In genomic region chr5:88805151-88805784, GRCh38 we compare ENCODE assay signal across 11 cellular contexts.
DNase-seq lines count a peak whose midpoint lies in the region; ATAC-seq and TF ChIP-seq lines count a peak whose summit lies in the region.
"Had no signal": no experiment of that assay in that cellular context is flagged by ENCODE, and none has a peak within 500 bp of the region (broad histone marks: within the 10 kb centered on the region; RNA-seq: fewer than 3 reads in every experiment).

No MANE protein-coding gene starts in this region.

- ATAC-seq in GM18907 (IDR thresholded peaks at IDR 0.05; ENCODE audit: unreplicated experiment) (peak; percentile 64), GM21786 (IDR thresholded peaks at IDR 0.05; ENCODE audit: unreplicated experiment) (peak; percentile 71), HG03442 (IDR thresholded peaks at IDR 0.05; ENCODE audit: unreplicated experiment) (peak; percentile 45), psoas muscle (peak in 2 of 4 donors; percentile 4 to 19)
- ATAC-seq: naive thymus-derived CD4-positive, alpha-beta T cell had no signal

- H3K27me3 ChIP-seq in psoas muscle (ENCODE audit: insufficient read depth in 3 of 3, low read length in 2 of 3) (no peaks in the 10 kb centered on the region), ovary (no peaks in the 10 kb centered on the region)

- WGBS in psoas muscle, 3 donors, result 36 to 56% (median 54%) methylated on average over 3 of the region's 3 CpGs
- whole genome bisulfite sequencing in ovary, 3 donors, result 51 to 72% (median 63%) methylated on average over 3 of the region's 3 CpGs

- TF ChIP-seq POLR2A in ovary (IDR thresholded peaks at IDR 0.05), result no peak

- TF ChIP-seq CTCF in psoas muscle (IDR thresholded peaks at IDR 0.05) (no peak), ovary (IDR thresholded peaks at IDR 0.05) (no peak)

- no peak overlapping the region for H3K4me3 ChIP-seq in psoas muscle
- no peak overlapping the region for H3K4me3 ChIP-seq in ovary

- TF ChIP-seq EP300 in ovary (IDR thresholded peaks at IDR 0.05), result no peak

- H3K36me3 ChIP-seq in psoas muscle (ENCODE audit: insufficient read depth in 1 of 2, low read depth in 1 of 2), result peaks cover 3 to 50% of the 10 kb centered on the region in 2 donors
- no peaks in the 10 kb centered on the region for H3K36me3 ChIP-seq in ovary

- intact Hi-C loops in psoas muscle (cut with DNase I) (no loop called here), ovary (cut with DNase I) (no loop called here)

- H3K9me3 ChIP-seq in psoas muscle (no peaks in the 10 kb centered on the region), ovary (no peaks in the 10 kb centered on the region)

- DNase-seq in psoas muscle (no peak), ovary (no peak), iPS-NIHi11 (ENCODE audit: low spot score) (no peak), NCI-H1092 (lab: John Stamatoyannopoulos, UW) (no peak)
- DNase-seq: activated CD4-positive, alpha-beta T cell treated with anti-CD3 and anti-CD28 coated beads, Interleukin-2, amount 50 U/mL, for 1 hour; CD8-positive, alpha-beta memory T cell; naive thymus-derived CD4-positive, alpha-beta T cell; NCI-H2171 had no signal

- H3K4me1 ChIP-seq in psoas muscle, result peaks cover 16% of the 10 kb centered on the region
- peaks cover 2% of the 10 kb centered on the region for H3K4me1 ChIP-seq in ovary (ENCODE audit: insufficient read depth)

- H3K27ac ChIP-seq in psoas muscle (peak overlapping the region; percentile 51), ovary (no peak overlapping the region)
